In genomic region chr1:220038640-220039039, GRCh38 we compare ENCODE assay signal across 24 cellular contexts. TPM values are rescaled to one million over a fixed set of nuclear protein-coding genes. Genes with fewer than 3 reads are reported as not detected.
DNase-seq lines count a peak whose midpoint lies in the region; ATAC-seq, FAIRE-seq and TF ChIP-seq lines count a peak whose summit lies in the region.
"Had no signal": no experiment of that assay in that cellular context is flagged by ENCODE, and none has a peak within 500 bp of the region (broad histone marks: within the 10 kb centered on the region; RNA-seq: fewer than 3 reads in every experiment).

No MANE protein-coding gene starts in this region.

- POLR2A ChIA-PET in K562 (lab: Yijun Ruan, JAX) (interaction anchor here (0.6 to 1.9 kb wide), 4 partner anchors 10 to 43 kb away, joined by 3 to 12 read pairs (median 6); no protein-coding TSS in a partner anchor), A673 (lab: Charles Lee; ENCODE audit: low non-redundant PET) (no interaction called here)

- H3K9me3 ChIP-seq in Loucy (ENCODE audit: insufficient read depth, low read depth, low read length) (no peaks in the 10 kb centered on the region), K562 (replicated peaks; ENCODE audit: control insufficient read depth, insufficient read depth, low read depth, low read length) (no peaks in the 10 kb centered on the region), small intestine (ENCODE audit: control insufficient read depth, low read depth) (no peaks in the 10 kb centered on the region), A673 (ENCODE audit: low read depth, low read length, poor library complexity, severe bottlenecking) (no peaks in the 10 kb centered on the region)
- H3K9me3 ChIP-seq: MG63, Peyer's patch, SJCRH30, uterus had no signal

- no peak for TF ChIP-seq CTCF in Loucy (conservative IDR thresholded peaks at IDR 0.05; ENCODE audit: low read length)
- TF ChIP-seq CTCF in K562 (IDR thresholded peaks at IDR 0.05 in 2 of 3, conservative IDR thresholded peaks at IDR 0.05 in 1 of 3; ENCODE audit: insufficient read depth in 2 of 3, low read depth in 1 of 3, low read length in 3 of 3) = no peak
- no peak for TF ChIP-seq CTCF in A673 (conservative IDR thresholded peaks at IDR 0.05; ENCODE audit: low read depth, low read length)

- H3K36me3 ChIP-seq in Loucy (ENCODE audit: insufficient read depth, low read length) (peaks cover 21% of the 10 kb centered on the region; the same call in 1 of the 2 replicates), K562 (ENCODE audit: control insufficient read depth, insufficient read depth, low read length) (peaks cover 78% of the 10 kb centered on the region), small intestine (ENCODE audit: control insufficient read depth in 2 of 2, insufficient read depth in 2 of 2, low read length in 2 of 2) (peaks cover 4 to 7% of the 10 kb centered on the region in 2 donors), A673 (ENCODE audit: insufficient read depth, low read length, poor library complexity, severe bottlenecking) (peaks cover 27% of the 10 kb centered on the region)
- H3K36me3 ChIP-seq: cardiac muscle cell, uterus had no signal

- peak; percentile 7; the same call in 1 of the 3 replicates for ATAC-seq in K562
- ATAC-seq in HG02973 (IDR thresholded peaks at IDR 0.05; ENCODE audit: unreplicated experiment) = no peak
- no peak for ATAC-seq in HG03469 (IDR thresholded peaks at IDR 0.05; ENCODE audit: unreplicated experiment)
- ATAC-seq: sciatic nerve had no signal

- no peak for TF ChIP-seq POLR2A in K562 (conservative IDR thresholded peaks at IDR 0.05)

- no TSS peak for BruUV-seq in K562 (replicated peaks; lab: Mats Ljungman, UMichigan)
- no TSS peak for BruUV-seq in A673 (replicated peaks; lab: Mats Ljungman, UMichigan)

- no peaks in the 10 kb centered on the region for H3K27me3 Mint-ChIP-seq in activated naive CD4-positive, alpha-beta T cell treated with anti-CD3 and anti-CD28 coated beads for 36 hours (ENCODE audit: low read depth)
- H3K27me3 Mint-ChIP-seq: IgD-negative memory B cell, naive B cell had no signal

- H3K27ac Mint-ChIP-seq in activated naive CD4-positive, alpha-beta T cell treated with anti-CD3 and anti-CD28 coated beads for 36 hours = peak overlapping the region; percentile 34

- FAIRE-seq in K562 (lab: Jason Lieb, UNC) (no peak), small intestine (lab: Jason Lieb, UNC) (no peak)
- FAIRE-seq: endothelial cell of umbilical vein, H54 had no signal

- H3K4me2 ChIP-seq in Loucy (ENCODE audit: low read depth, low read length, poor library complexity, severe bottlenecking) (peak overlapping the region; percentile 30), K562 (ENCODE audit: insufficient read depth, low read length) (no peak overlapping the region)

- peaks cover 70% of the 10 kb centered on the region for H3K79me2 ChIP-seq in Loucy (ENCODE audit: insufficient read depth, low read length)
- peaks cover 90% of the 10 kb centered on the region for H3K79me2 ChIP-seq in K562 (ENCODE audit: control insufficient read depth, insufficient read depth, low read length)

- H3K4me3 ChIP-seq in Loucy (ENCODE audit: low read length, poor library complexity, severe bottlenecking) (no peak overlapping the region), K562 (no peak overlapping the region), small intestine (ENCODE audit: low read depth in 1 of 2, low read length in 2 of 2) (no peak overlapping the region), A673 (ENCODE audit: low read depth, low read length, poor library complexity, severe bottlenecking) (no peak overlapping the region)
- H3K4me3 ChIP-seq: cardiac muscle cell, MG63, Peyer's patch, SJCRH30, uterus had no signal

- TF ChIP-seq RAD21 in K562 (CRISPR knock-in tag; conservative IDR thresholded peaks at IDR 0.05 in 1 of 2, IDR thresholded peaks at IDR 0.05 in 1 of 2) = no peak

- H3K27ac ChIP-seq in K562 (ENCODE audit: extremely low read depth, low read depth, low read length) = no peak overlapping the region
- peak overlapping the region in 1 of 2 donors; percentile 44 for H3K27ac ChIP-seq in small intestine (ENCODE audit: low read depth in 1 of 2, low read length in 1 of 2)
- no peak overlapping the region for H3K27ac ChIP-seq in A673 (ENCODE audit: low read depth, low read length, poor library complexity, severe bottlenecking)
- H3K27ac ChIP-seq: cardiac muscle cell, SJCRH30, uterus had no signal

- CTCF ChIA-PET in activated naive CD4-positive, alpha-beta T cell treated with anti-CD3 and anti-CD28 coated beads for 36 hours (lab: Charles Lee) = interaction anchor here (0.7 to 1.0 kb wide), 3 partner anchors 15 to 74 kb away, joined by 3 to 5 read pairs (median 3); no protein-coding TSS in a partner anchor
- CTCF ChIA-PET in K562 (lab: Yijun Ruan, JAX; ENCODE audit: low intra/inter-chr PET ratio) (no interaction called here), A673 (lab: Charles Lee) (no interaction called here)

- intact Hi-C loops in activated naive CD4-positive, alpha-beta T cell treated with anti-CD3 and anti-CD28 coated beads for 36 hours (cut with micrococcal nuclease) = no loop called here
- intact Hi-C loops in K562 (cut with micrococcal nuclease) (no loop called here), A673 (cut with micrococcal nuclease; ENCODE audit: unreplicated experiment) (no loop called here)

- peaks cover 37% of the 10 kb centered on the region for H3K36me3 Mint-ChIP-seq in activated naive CD4-positive, alpha-beta T cell treated with anti-CD3 and anti-CD28 coated beads for 36 hours (ENCODE audit: low read depth)

- no peak overlapping the region for H3K4me3 Mint-ChIP-seq in activated naive CD4-positive, alpha-beta T cell treated with anti-CD3 and anti-CD28 coated beads for 36 hours
- H3K4me3 Mint-ChIP-seq: IgD-negative memory B cell, naive B cell had no signal

- H4K20me1 ChIP-seq in Loucy (ENCODE audit: insufficient read depth, low read length, poor library complexity, severe bottlenecking) (peaks cover 7% of the 10 kb centered on the region), K562 (replicated peaks; ENCODE audit: control insufficient read depth, insufficient read depth, low read length) (peaks cover 15% of the 10 kb centered on the region)

- peak overlapping the region; percentile 30 for H3K9ac ChIP-seq in Loucy (ENCODE audit: low read depth, low read length, poor library complexity, severe bottlenecking)
- peak overlapping the region in 1 of 2 experiments; percentile 53; a peak in 1 of 4 replicates for H3K9ac ChIP-seq in K562 (ENCODE audit: insufficient read depth in 1 of 2, low read depth in 2 of 2, low read length in 2 of 2)

- no peaks in the 10 kb centered on the region for H3K27me3 ChIP-seq in Loucy (ENCODE audit: insufficient read depth, low read length, poor library complexity, severe bottlenecking)
- no peaks in the 10 kb centered on the region for H3K27me3 ChIP-seq in K562 (ENCODE audit: control insufficient read depth in 2 of 2, insufficient read depth in 2 of 2, low read length in 2 of 2)
- no peaks in the 10 kb centered on the region for H3K27me3 ChIP-seq in small intestine (ENCODE audit: control insufficient read depth in 2 of 2, insufficient read depth in 2 of 2, low read length in 2 of 2)
- H3K27me3 ChIP-seq in A673 (replicated peaks; ENCODE audit: insufficient read depth, low read depth, low read length, poor library complexity) = no peaks in the 10 kb centered on the region
- H3K27me3 ChIP-seq: cardiac muscle cell, MG63, Peyer's patch, SJCRH30, uterus had no signal

- no peaks in the 10 kb centered on the region for H3F3A ChIP-seq in Loucy (ENCODE audit: low read depth)

- DNase-seq in activated naive CD4-positive, alpha-beta T cell treated with anti-CD3 and anti-CD28 coated beads for 36 hours = no peak
- no peak for DNase-seq in activated naive CD4-positive, alpha-beta T cell treated with anti-CD3 and anti-CD28 coated beads, Interleukin-2, amount 50 U/mL, for 16 hours
- no peak for DNase-seq in K562 (ENCODE audit: extremely low read depth in 1 of 4, low spot score in 3 of 4)
- peak; percentile 35 for DNase-seq in small intestine
- no peak for DNase-seq in A673 (ENCODE audit: low spot score)
- DNase-seq: C1 segment of cervical spinal cord; mesenchymal stem cell; MG63; naive B cell; NCI-H1417 treated with DMSO at 0.1 percent for 48 hours; NCI-H524; Peyer's patch; SJCRH30; stimulated activated CD4-positive, alpha-beta T cell treated with anti-CD3 and anti-CD28 coated beads, Interleukin-15, amount 100 ng/mL, for 24 hours; stimulated activated CD8-positive, alpha-beta memory T cell treated with anti-CD3 and anti-CD28 coated beads, Interleukin-4, amount 100 ng/mL, for 48 hours; uterus had no signal

- H3K9me3 Mint-ChIP-seq in activated naive CD4-positive, alpha-beta T cell treated with anti-CD3 and anti-CD28 coated beads for 36 hours = no peaks in the 10 kb centered on the region
- H3K9me3 Mint-ChIP-seq: IgD-negative memory B cell, naive B cell had no signal

- H3K4me1 ChIP-seq in Loucy (ENCODE audit: insufficient read depth, low read length, poor library complexity, severe bottlenecking) (peaks cover 10% of the 10 kb centered on the region), K562 (replicated peaks in 1 of 2; ENCODE audit: control insufficient read depth in 2 of 2, insufficient read depth in 2 of 2, low read length in 2 of 2) (peaks cover 0 to 8% of the 10 kb centered on the region in 2 experiments; a peak in 2 of 5 replicates), small intestine (ENCODE audit: control insufficient read depth in 2 of 2, insufficient read depth in 1 of 2, low read depth in 1 of 2, low read length in 1 of 2) (peaks cover 2 to 5% of the 10 kb centered on the region in 2 donors), A673 (ENCODE audit: insufficient read depth, low read length, poor library complexity, severe bottlenecking) (no peaks in the 10 kb centered on the region)
- H3K4me1 ChIP-seq: SJCRH30, uterus had no signal

- peaks cover 47% of the 10 kb centered on the region for H3K4me1 Mint-ChIP-seq in activated naive CD4-positive, alpha-beta T cell treated with anti-CD3 and anti-CD28 coated beads for 36 hours (ENCODE audit: low read depth)

- H2AFZ ChIP-seq in Loucy (ENCODE audit: low read length) (no peak overlapping the region), K562 (ENCODE audit: low read depth, low read length) (no peak overlapping the region)

- 63% methylated on average over 4 of the region's 4 CpGs for WGBS in K562 (ENCODE audit: insufficient coverage, low coverage, missing lambda C conversion rate)
- 11 to 70% (median 41%) methylated on average over 4 of the region's 4 CpGs for WGBS in small intestine, 3 donors

- peaks cover 4% of the 10 kb centered on the region for H3K9me1 ChIP-seq in K562 (ENCODE audit: control insufficient read depth, insufficient read depth, low read length)

- in situ Hi-C loops in K562 (cut with MboI) = no loop called here

- no peak for TF ChIP-seq EP300 in K562 (IDR thresholded peaks at IDR 0.05; ENCODE audit: low read length)

- no peaks in the 10 kb centered on the region for H3K9me2 ChIP-seq in Loucy (replicated peaks; ENCODE audit: low read depth, low read length)

RNA-seq across cellular contexts. Expression of gene EPRS1, which starts 7.7 kb away (rescaled TPM):
- 100 to 1,000 TPM; 227 to 229 TPM for total RNA-seq in activated naive CD4-positive, alpha-beta T cell treated with anti-CD3 and anti-CD28 coated beads for 36 hours
- total RNA-seq in K562 (2011; cell fraction: chromatin; rRNA removed; ENCODE audit: low replicate concordance) = 75.9 and 190 TPM in 2 replicates
- 38.2 and 50.7 TPM in 2 replicates for total RNA-seq in K562 (2011; cell fraction: nucleolus; rRNA removed)
- 69.8 and 70.2 TPM in 2 replicates for total RNA-seq in K562 (2011; cell fraction: nucleoplasm; rRNA removed)
- total RNA-seq in K562 (2014; rRNA removed) = 155 and 222 TPM in 2 replicates
- 283 and 311 TPM in 2 replicates for total RNA-seq in K562 (2014; rRNA removed; fragmentation: Illumina TruSeq; extraction: Trizol)
- total RNA-seq in K562 (2015; rRNA removed; fragmentation: Illumina TruSeq; extraction: Trizol) = 187 and 212 TPM in 2 replicates
- total RNA-seq in K562 (2021) = 230 and 248 TPM in 2 replicates
- polyA plus RNA-seq in K562 (2011; rRNA removed) = 277 and 289 TPM in 2 replicates
- 48.7 and 94.1 TPM in 2 replicates for polyA plus RNA-seq in K562 (2011; cell fraction: cytosol; rRNA removed)
- 121 and 166 TPM in 2 replicates for polyA plus RNA-seq in K562 (2011; cell fraction: nucleus; rRNA removed)
- 169 and 312 TPM in 2 replicates for polyA plus RNA-seq in K562 (2012)
- polyA plus RNA-seq in K562 (2014; fragmentation: Illumina TruSeq; extraction: Trizol) = 208 and 275 TPM in 2 replicates
- 100 to 1,000 TPM; 193 to 291 TPM for polyA plus RNA-seq in K562 (2014; fragmentation: Nextera tagmentation; extraction: Ambion mirVana)
- polyA plus RNA-seq in K562 (2014; rRNA removed) = 129 and 172 TPM in 2 replicates
- polyA minus RNA-seq in K562 (2011; rRNA and poly(A)+ RNA removed) = 398 and 424 TPM in 2 replicates
- 183 and 198 TPM in 2 replicates for polyA minus RNA-seq in K562 (2011; cell fraction: cytosol; rRNA and poly(A)+ RNA removed)
- polyA minus RNA-seq in K562 (2011; cell fraction: nucleus; rRNA and poly(A)+ RNA removed) = 40.8 and 115 TPM in 2 replicates
- polyA plus RNA-seq in small intestine = 10 to 100 TPM; 14.1 to 76.0 (median 37.8) TPM
- 138 and 139 TPM in 2 replicates for total RNA-seq in A673 (2021)

RNA-seq across cellular contexts. Expression of gene BPNT1, which starts 50.9 kb away (rescaled TPM):
- total RNA-seq in activated naive CD4-positive, alpha-beta T cell treated with anti-CD3 and anti-CD28 coated beads for 36 hours = 10 to 100 TPM; 18.5 to 21.3 TPM
- 43.6 and 62.7 TPM in 2 replicates for total RNA-seq in K562 (2011; cell fraction: chromatin; rRNA removed; ENCODE audit: low replicate concordance)
- 20.3 and 27.7 TPM in 2 replicates for total RNA-seq in K562 (2011; cell fraction: nucleolus; rRNA removed)
- total RNA-seq in K562 (2011; cell fraction: nucleoplasm; rRNA removed) = 27.8 and 29.0 TPM in 2 replicates
- total RNA-seq in K562 (2014; rRNA removed) (28.8 and 34.1 TPM in 2 replicates), K562 (2014; rRNA removed; fragmentation: Illumina TruSeq; extraction: Trizol) (56.4 and 60.4 TPM in 2 replicates), K562 (2015; rRNA removed; fragmentation: Illumina TruSeq; extraction: Trizol) (33.8 and 37.4 TPM in 2 replicates), K562 (2021) (40.5 and 43.1 TPM in 2 replicates), A673 (2021) (23.5 and 25.5 TPM in 2 replicates)
- polyA plus RNA-seq in K562 (2011; rRNA removed) (63.6 and 73.8 TPM in 2 replicates), K562 (2014; fragmentation: Illumina TruSeq; extraction: Trizol) (51.9 and 61.1 TPM in 2 replicates), K562 (2014; fragmentation: Nextera tagmentation; extraction: Ambion mirVana) (10 to 100 TPM; 30.2 to 52.9 TPM), K562 (2014; rRNA removed) (33.7 and 35.7 TPM in 2 replicates), small intestine (10 to 100 TPM; 48.4 to 90.1 (median 81.1) TPM)
- 34.5 and 78.1 TPM in 2 replicates for polyA plus RNA-seq in K562 (2011; cell fraction: cytosol; rRNA removed)
- 26.6 TPM in 2 replicates for polyA plus RNA-seq in K562 (2011; cell fraction: nucleus; rRNA removed)
- polyA plus RNA-seq in K562 (2012) = 23.5 and 37.6 TPM in 2 replicates
- polyA minus RNA-seq in K562 (2011; rRNA and poly(A)+ RNA removed) = 232 and 265 TPM in 2 replicates
- polyA minus RNA-seq in K562 (2011; cell fraction: cytosol; rRNA and poly(A)+ RNA removed) = 21.9 and 40.6 TPM in 2 replicates
- polyA minus RNA-seq in K562 (2011; cell fraction: nucleus; rRNA and poly(A)+ RNA removed) = 14.0 and 27.8 TPM in 2 replicates

RNA-seq across cellular contexts. Expression of gene IARS2, which starts 55.3 kb away (rescaled TPM):
- 10 to 100 TPM; 59.7 to 60.3 TPM for total RNA-seq in activated naive CD4-positive, alpha-beta T cell treated with anti-CD3 and anti-CD28 coated beads for 36 hours
- 32.7 and 56.1 TPM in 2 replicates for total RNA-seq in K562 (2011; cell fraction: chromatin; rRNA removed; ENCODE audit: low replicate concordance)
- 23.2 and 25.7 TPM in 2 replicates for total RNA-seq in K562 (2011; cell fraction: nucleolus; rRNA removed)
- total RNA-seq in K562 (2011; cell fraction: nucleoplasm; rRNA removed) = 41.6 and 45.5 TPM in 2 replicates
- total RNA-seq in K562 (2014; rRNA removed) (93.8 and 117 TPM in 2 replicates), K562 (2014; rRNA removed; fragmentation: Illumina TruSeq; extraction: Trizol) (127 and 150 TPM in 2 replicates), K562 (2015; rRNA removed; fragmentation: Illumina TruSeq; extraction: Trizol) (127 and 129 TPM in 2 replicates), K562 (2021) (104 and 107 TPM in 2 replicates), A673 (2021) (79.7 and 80.5 TPM in 2 replicates)
- polyA plus RNA-seq in K562 (2011; rRNA removed) (46.5 and 63.6 TPM in 2 replicates), K562 (2014; fragmentation: Illumina TruSeq; extraction: Trizol) (96.5 and 106 TPM in 2 replicates), K562 (2014; fragmentation: Nextera tagmentation; extraction: Ambion mirVana) (10 to 100 TPM; 39.6 to 50.4 TPM), K562 (2014; rRNA removed) (75.6 and 76.1 TPM in 2 replicates), small intestine (10 to 100 TPM; 12.3 to 60.0 (median 21.6) TPM)
- 14.4 and 23.8 TPM in 2 replicates for polyA plus RNA-seq in K562 (2011; cell fraction: cytosol; rRNA removed)
- polyA plus RNA-seq in K562 (2011; cell fraction: nucleus; rRNA removed) = 72.5 and 73.7 TPM in 2 replicates
- polyA plus RNA-seq in K562 (2012) = 61.0 and 87.7 TPM in 2 replicates
- polyA minus RNA-seq in K562 (2011; rRNA and poly(A)+ RNA removed) = 86.8 and 91.2 TPM in 2 replicates
- polyA minus RNA-seq in K562 (2011; cell fraction: cytosol; rRNA and poly(A)+ RNA removed) = 33.7 and 37.8 TPM in 2 replicates
- polyA minus RNA-seq in K562 (2011; cell fraction: nucleus; rRNA and poly(A)+ RNA removed) = 32.6 and 67.3 TPM in 2 replicates
